Comparison of ENCODE assay signal across 8 cellular contexts in the genomic region with DNA sequence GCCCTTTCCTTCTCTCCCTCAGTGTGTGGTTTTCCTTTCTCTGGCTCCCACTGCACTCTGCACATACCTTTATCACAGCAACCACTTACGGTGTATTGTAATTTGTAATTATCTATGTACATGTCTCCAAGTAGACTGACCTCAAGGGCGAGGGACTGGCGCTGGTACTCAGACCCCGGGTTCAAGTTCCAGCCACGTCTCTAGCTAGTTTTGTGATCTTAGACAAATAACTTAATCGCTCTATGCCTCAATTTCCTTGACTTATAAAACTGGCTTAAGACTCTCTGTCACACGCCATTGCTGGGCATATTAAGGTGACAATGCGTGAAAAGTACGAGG. TPM values are rescaled to one million over a fixed set of nuclear protein-coding genes. Genes with fewer than 3 reads are reported as not detected.
DNase-seq lines count a peak whose midpoint lies in the region; ATAC-seq, FAIRE-seq and TF ChIP-seq lines count a peak whose summit lies in the region.

No MANE protein-coding gene starts in this region.

- H3K4me3 Mint-ChIP-seq in glutamatergic neuron (ENCODE audit: unreplicated experiment), result peak overlapping the region; percentile 91

- TSS peak; percentile 97 for BruUV-seq in HCT116 (replicated peaks; lab: Mats Ljungman, UMichigan)

- H3K9me3 ChIP-seq in HCT116 (ENCODE audit: control insufficient read depth in 1 of 2, insufficient read depth in 1 of 2, low read depth in 1 of 2, low read length in 2 of 2), result no peaks in the 10 kb centered on the region
- H3K9me3 ChIP-seq in smooth muscle cell (replicated peaks; ENCODE audit: low read depth), result no peaks in the 10 kb centered on the region

- no peaks in the 10 kb centered on the region for H3F3A ChIP-seq in smooth muscle cell (ENCODE audit: low read depth)

- H3K36me3 ChIP-seq in HCT116 (ENCODE audit: control insufficient read depth in 1 of 2, insufficient read depth in 2 of 2, low read length in 2 of 2) (no peaks in the 10 kb centered on the region), smooth muscle cell (ENCODE audit: low read depth) (no peaks in the 10 kb centered on the region)

- H3K27ac Mint-ChIP-seq in glutamatergic neuron (ENCODE audit: unreplicated experiment), result peak overlapping the region; percentile 95

- TF ChIP-seq RAD21 in HCT116 (IDR thresholded peaks at IDR 0.05; ENCODE audit: low read depth), result no peak

- peak overlapping the region; percentile 81 to 91 for H3K4me3 ChIP-seq in HCT116 (replicated peaks in 1 of 2; ENCODE audit: low read depth in 1 of 2, low read length in 2 of 2)
- peak overlapping the region; percentile 84 for H3K4me3 ChIP-seq in smooth muscle cell

- peak overlapping the region; percentile 88 for H3K4me2 ChIP-seq in HCT116 (ENCODE audit: low read length)
- H3K4me2 ChIP-seq in smooth muscle cell, result peak overlapping the region; percentile 82

- no peaks in the 10 kb centered on the region for H4K20me1 ChIP-seq in HCT116 (ENCODE audit: insufficient read depth)
- peaks cover 15% of the 10 kb centered on the region for H4K20me1 ChIP-seq in smooth muscle cell (ENCODE audit: low read depth)

- H3K9me3 Mint-ChIP-seq in glutamatergic neuron (ENCODE audit: unreplicated experiment), result peaks cover 12% of the 10 kb centered on the region

- peaks cover 4 to 20% of the 10 kb centered on the region in 2 experiments; a peak in 3 of 4 replicates for H3K4me1 ChIP-seq in HCT116 (ENCODE audit: control insufficient read depth in 1 of 2, insufficient read depth in 2 of 2, low read length in 2 of 2)
- peaks cover 3% of the 10 kb centered on the region for H3K4me1 ChIP-seq in smooth muscle cell (ENCODE audit: low read depth)

- POLR2A ChIA-PET in HCT116 (lab: Charles Lee), result interaction anchor here (1.0 to 1.1 kb wide), 6 partner anchors 8 to 20 kb away, joined by 3 to 11 read pairs (median 4); no protein-coding TSS in a partner anchor

- H3K27me3 ChIP-seq in HCT116 (ENCODE audit: insufficient read depth, low read length) (no peaks in the 10 kb centered on the region), smooth muscle cell (ENCODE audit: low read depth) (no peaks in the 10 kb centered on the region)

- peak; percentile 6 for DNase-seq in HCT116 (ENCODE audit: low read depth, low spot score)
- no peak for DNase-seq in glutamatergic neuron
- DNase-seq in smooth muscle cell (lab: John Stamatoyannopoulos, UW; ENCODE audit: unreplicated experiment), result no peak
- DNase-seq in SK-N-DZ (ENCODE audit: low spot score), result no peak
- no peak for DNase-seq in DMS79 (lab: John Stamatoyannopoulos, UW)
- DNase-seq in activated CD4-positive, CD25-positive, alpha-beta regulatory T cell treated with anti-CD3 and anti-CD28 coated beads, Interleukin-2, amount 50 U/mL, for 72 hours, result no peak
- DNase-seq in GM12892 (ENCODE audit: insufficient read length), result no peak

- TF ChIP-seq CTCF in HCT116 (IDR thresholded peaks at IDR 0.05 in 2 of 3, conservative IDR thresholded peaks at IDR 0.05 in 1 of 3; ENCODE audit: borderline replicate concordance in 1 of 3, insufficient read depth in 1 of 3, low read depth in 2 of 3, low read length in 2 of 3) (no peak), VCaP (conservative IDR thresholded peaks at IDR 0.05) (no peak), glutamatergic neuron (IDR thresholded peaks at IDR 0.05; ENCODE audit: partially characterized antibody, unreplicated experiment) (no peak), smooth muscle cell (IDR thresholded peaks at IDR 0.05; ENCODE audit: borderline replicate concordance, insufficient read depth, poor library complexity, severe bottlenecking) (no peak)

- H3K9ac ChIP-seq in HCT116 (ENCODE audit: low read length) (peak overlapping the region; percentile 83), smooth muscle cell (ENCODE audit: low read depth) (peak overlapping the region; percentile 34)

- peaks cover 10% of the 10 kb centered on the region for H3K27me3 Mint-ChIP-seq in glutamatergic neuron (ENCODE audit: unreplicated experiment)

- ATAC-seq in HCT116, result no peak

- no peaks in the 10 kb centered on the region for H3K9me2 ChIP-seq in HCT116 (ENCODE audit: insufficient read depth)

- H3K27ac ChIP-seq in HCT116 (ENCODE audit: low read depth, low read length) (peak overlapping the region; percentile 23; the same call in 1 of the 2 replicates), VCaP (peak overlapping the region; percentile 77), smooth muscle cell (ENCODE audit: low read depth) (peak overlapping the region; percentile 39)

- no peak for TF ChIP-seq POLR2A in HCT116 (IDR thresholded peaks at IDR 0.05; ENCODE audit: borderline replicate concordance, extremely low read depth, insufficient read depth, insufficient read length)
- TF ChIP-seq POLR2A in GM12892 (IDR thresholded peaks at IDR 0.05; ENCODE audit: low read depth, low read length), result no peak

- H3K79me2 ChIP-seq in HCT116 (ENCODE audit: insufficient read depth, low read length), result peaks cover 15% of the 10 kb centered on the region
- H3K79me2 ChIP-seq in smooth muscle cell (ENCODE audit: low read depth), result peaks cover 26% of the 10 kb centered on the region

- CTCF ChIA-PET in HCT116 (lab: Charles Lee), result interaction anchor here (0.7 to 1.9 kb wide), 6 partner anchors 10 to 125 kb away, joined by 3 to 21 read pairs (median 5); no protein-coding TSS in a partner anchor

- RAD21 ChIA-PET in HCT116 (lab: Charles Lee; ENCODE audit: low non-redundant PET in 1 of 2, low total read pairs in 2 of 2, uncharacterized antibody in 2 of 2, unreplicated experiment in 2 of 2), result no interaction called here

- no peaks in the 10 kb centered on the region for H3K36me3 Mint-ChIP-seq in glutamatergic neuron (ENCODE audit: unreplicated experiment)

- H3K4me1 Mint-ChIP-seq in glutamatergic neuron (ENCODE audit: low read depth, unreplicated experiment), result peaks cover 13% of the 10 kb centered on the region

- intact Hi-C loops in HCT116 (cut with micrococcal nuclease), result no loop called here

- FAIRE-seq in GM12892 (lab: Jason Lieb, UNC), result no peak

- H2AFZ ChIP-seq in HCT116 (ENCODE audit: low read depth, low read length, poor library complexity, severe bottlenecking), result peak overlapping the region; percentile 8
- peak overlapping the region; percentile 79 for H2AFZ ChIP-seq in smooth muscle cell (ENCODE audit: low read depth)

- 56% methylated on average over 9 of the region's 9 CpGs for WGBS in smooth muscle cell (ENCODE audit: low lambda C conversion rate)

TF ChIP-seq in HCT116, 20 proteins besides CTCF, POLR2A, EP300 and RAD21:
- no peak for TF ChIP-seq EZH2phosphoT487 (IDR thresholded peaks at IDR 0.05; ENCODE audit: borderline replicate concordance)
- TF ChIP-seq ELF1 (IDR thresholded peaks at IDR 0.05; ENCODE audit: borderline replicate concordance, low read depth), result no peak
- no peak for TF ChIP-seq CEBPB (IDR thresholded peaks at IDR 0.05; ENCODE audit: low read depth)
- no peak for TF ChIP-seq ZFX (IDR thresholded peaks at IDR 0.05)
- TF ChIP-seq, protein P1, sequence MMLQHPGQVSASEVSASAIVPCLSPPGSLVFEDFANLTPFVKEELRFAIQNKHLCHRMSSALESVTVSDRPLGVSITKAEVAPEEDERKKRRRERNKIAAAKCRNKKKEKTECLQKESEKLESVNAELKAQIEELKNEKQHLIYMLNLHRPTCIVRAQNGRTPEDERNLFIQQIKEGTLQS (IDR thresholded peaks at IDR 0.05), result no peak
- no peak for TF ChIP-seq JUND (IDR thresholded peaks at IDR 0.05)
- TF ChIP-seq POLR2AphosphoS5 (IDR thresholded peaks at IDR 0.05; ENCODE audit: low read depth, low read length), result no peak
- TF ChIP-seq, protein P2, sequence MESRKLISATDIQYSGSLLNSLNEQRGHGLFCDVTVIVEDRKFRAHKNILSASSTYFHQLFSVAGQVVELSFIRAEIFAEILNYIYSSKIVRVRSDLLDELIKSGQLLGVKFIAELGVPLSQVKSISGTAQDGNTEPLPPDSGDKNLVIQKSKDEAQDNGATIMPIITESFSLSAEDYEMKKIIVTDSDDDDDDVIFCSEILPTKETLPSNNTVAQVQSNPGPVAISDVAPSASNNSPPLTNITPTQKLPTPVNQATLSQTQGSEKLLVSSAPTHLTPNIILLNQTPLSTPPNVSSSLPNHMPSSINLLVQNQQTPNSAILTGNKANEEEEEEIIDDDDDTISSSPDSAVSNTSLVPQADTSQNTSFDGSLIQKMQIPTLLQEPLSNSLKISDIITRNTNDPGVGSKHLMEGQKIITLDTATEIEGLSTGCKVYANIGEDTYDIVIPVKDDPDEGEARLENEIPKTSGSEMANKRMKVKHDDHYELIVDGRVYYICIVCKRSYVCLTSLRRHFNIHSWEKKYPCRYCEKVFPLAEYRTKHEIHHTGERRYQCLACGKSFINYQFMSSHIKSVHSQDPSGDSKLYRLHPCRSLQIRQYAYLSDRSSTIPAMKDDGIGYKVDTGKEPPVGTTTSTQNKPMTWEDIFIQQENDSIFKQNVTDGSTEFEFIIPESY (IDR thresholded peaks at IDR 0.05; ENCODE audit: extremely low read depth, insufficient replicate concordance, low read length), result no peak
- TF ChIP-seq SP1 (IDR thresholded peaks at IDR 0.05; ENCODE audit: low read depth), result no peak
- TF ChIP-seq SRF (IDR thresholded peaks at IDR 0.05; ENCODE audit: low read depth), result no peak
- no peak for TF ChIP-seq SIN3A (IDR thresholded peaks at IDR 0.05; ENCODE audit: low read depth)
- no peak for TF ChIP-seq CBX3 (IDR thresholded peaks at IDR 0.05; ENCODE audit: low read depth)
- TF ChIP-seq, protein P3, sequence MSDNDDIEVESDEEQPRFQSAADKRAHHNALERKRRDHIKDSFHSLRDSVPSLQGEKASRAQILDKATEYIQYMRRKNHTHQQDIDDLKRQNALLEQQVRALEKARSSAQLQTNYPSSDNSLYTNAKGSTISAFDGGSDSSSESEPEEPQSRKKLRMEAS (IDR thresholded peaks at IDR 0.05), result no peak
- no peak for TF ChIP-seq ZNF274 (IDR thresholded peaks at IDR 0.05; ENCODE audit: low read depth, low read length)

RNA-seq across cellular contexts. Expression of a gene that starts 0.6 kb away (rescaled TPM):
- total RNA-seq in HCT116 (2021; ENCODE audit: unreplicated experiment), result 36.1 TPM
- 13.7 and 15.6 TPM in 2 replicates for polyA plus RNA-seq in HCT116 (2012)
- total RNA-seq in glutamatergic neuron (ENCODE audit: unreplicated experiment), result 54.6 TPM
- total RNA-seq in smooth muscle cell, result 22.9 and 51.4 TPM in 2 replicates
- polyA plus RNA-seq in smooth muscle cell, result 27.4 and 28.0 TPM in 2 replicates
- polyA plus RNA-seq in SK-N-DZ (2014; cell fraction: cytosol; rRNA removed), result 29.9 and 32.3 TPM in 2 replicates
- polyA plus RNA-seq in SK-N-DZ (2014; cell fraction: nucleus; rRNA removed), result 12.8 and 13.4 TPM in 2 replicates
- 18.7 TPM for polyA plus RNA-seq in GM12892 (2012; ENCODE audit: missing spikeins)

RNA-seq across cellular contexts. Expression of a gene that starts 33.1 kb away (rescaled TPM):
- 13.7 TPM for total RNA-seq in HCT116 (2021; ENCODE audit: unreplicated experiment)
- polyA plus RNA-seq in HCT116 (2012), result 8.6 and 8.9 TPM in 2 replicates
- total RNA-seq in glutamatergic neuron (ENCODE audit: unreplicated experiment), result not detected
- total RNA-seq in smooth muscle cell, result 0.04 TPM in 1 of 2 replicates, not detected in the other
- 0.03 TPM in 1 of 2 replicates, not detected in the other for polyA plus RNA-seq in smooth muscle cell
- polyA plus RNA-seq in SK-N-DZ (2014; cell fraction: cytosol; rRNA removed), result not detected in 2 replicates
- not detected in 2 replicates for polyA plus RNA-seq in SK-N-DZ (2014; cell fraction: nucleus; rRNA removed)
- polyA plus RNA-seq in GM12892 (2012; ENCODE audit: missing spikeins), result 0.81 TPM

Comparison
In these comparisons a context has a peak if more than half of its experiments do, and no peak if none do; other contexts are left out.
1. H3K27ac ChIP-seq: peak in every context shown above with its lines; median percentile 77 in VCaP; 39 in smooth muscle cell; 23 in HCT116.
2. RNA of a gene that starts 33.1 kb away (total RNA-seq): 13.7 TPM in HCT116 (single experiment); not detected in glutamatergic neuron (single experiment) and 0.04 TPM in smooth muscle cell; every median in the first group is over 10 times any median in the second.